11 cellular contexts compared by ENCODE assay signal in genomic region chr21:38438476-38438893, GRCh38. TPM values are rescaled to one million over a fixed set of nuclear protein-coding genes. Genes with fewer than 3 reads are reported as not detected.
DNase-seq lines count a peak whose midpoint lies in the region; ATAC-seq, FAIRE-seq and TF ChIP-seq lines count a peak whose summit lies in the region.
"Had no signal": no experiment of that assay in that cellular context is flagged by ENCODE, and none has a peak within 500 bp of the region (broad histone marks: within the 10 kb centered on the region; RNA-seq: fewer than 3 reads in every experiment).

No MANE protein-coding gene starts in this region.

- TF ChIP-seq POLR2A in spleen (IDR thresholded peaks at IDR 0.05) (no peak), GM12891 (IDR thresholded peaks at IDR 0.05; ENCODE audit: low read depth, low read length) (no peak)

- in situ Hi-C loops in astrocyte of the cerebellum (cut with HindIII; ENCODE audit: low sequenced_read_pairs), result no loop called here

- ATAC-seq in HG02759 (IDR thresholded peaks at IDR 0.05; ENCODE audit: unreplicated experiment) (no peak), GM19324 (IDR thresholded peaks at IDR 0.05; ENCODE audit: low FRiP score, unreplicated experiment) (no peak)

- peaks cover 0 to 27% (median 0%) of the 10 kb centered on the region in 6 donors for H3K36me3 ChIP-seq in spleen

- H3K9me3 ChIP-seq in spleen, result no peaks in the 10 kb centered on the region

- H3K4me3 ChIP-seq in astrocyte of the cerebellum (ENCODE audit: low read depth, low read length) (no peak overlapping the region), spleen (no peak overlapping the region)

- peaks cover 0 to 42% (median 17%) of the 10 kb centered on the region in 6 donors for H3K4me1 ChIP-seq in spleen

- intact Hi-C loops in spleen (cut with DNase I; ENCODE audit: low total_unique reads), result no loop called here

- 58 to 74% (median 73%) methylated on average over 11 of the region's 11 CpGs for WGBS in spleen, 5 donors

- FAIRE-seq in GM12891 (lab: Jason Lieb, UNC), result no peak
- FAIRE-seq: G401.6 had no signal

- peak; percentile 91 for DNase-seq in HS-27A (ENCODE audit: low read depth)
- DNase-seq in astrocyte of the cerebellum (ENCODE audit: low read depth), result peak; percentile 50
- peak; percentile 29 for DNase-seq in hepatic stellate cell (ENCODE audit: low spot score)
- DNase-seq in spleen, result peak; percentile 80
- DNase-seq in GM12891 (ENCODE audit: insufficient read length, low spot score), result no peak
- DNase-seq in epidermal melanocyte (ENCODE audit: insufficient read length, low spot score), result no peak
- DNase-seq: activated naive CD4-positive, alpha-beta T cell treated with anti-CD3 and anti-CD28 coated beads, Interleukin-2, amount 10 ng/mL, durations not matched to agents 7 days and 5 days; substantia nigra had no signal

- TF ChIP-seq CTCF in astrocyte of the cerebellum (IDR thresholded peaks at IDR 0.05; ENCODE audit: low read depth, low read length, missing control alignments) (no peak), spleen (IDR thresholded peaks at IDR 0.05 in 8 of 11, conservative IDR thresholded peaks at IDR 0.05 in 3 of 11) (no peak)

- H3K27me3 ChIP-seq in spleen (replicated peaks in 1 of 7), result no peaks in the 10 kb centered on the region

- H3K27ac ChIP-seq in spleen, result peak overlapping the region in 2 of 8 donors; percentile 25 to 59

TF ChIP-seq in GM12891, 5 proteins besides CTCF, POLR2A, EP300 and RAD21:
- no peak for TF ChIP-seq TAF1 (IDR thresholded peaks at IDR 0.05; ENCODE audit: low read depth, low read length)
- TF ChIP-seq POLR2AphosphoS5 (IDR thresholded peaks at IDR 0.05; ENCODE audit: low read depth, low read length), result no peak
- no peak for TF ChIP-seq SPI1 (IDR thresholded peaks at IDR 0.05; ENCODE audit: low read depth, low read length)
- TF ChIP-seq PAX5 (IDR thresholded peaks at IDR 0.05; ENCODE audit: insufficient read depth, low read length, severe bottlenecking), result no peak
- TF ChIP-seq POU2F2 (IDR thresholded peaks at IDR 0.05; ENCODE audit: low read depth, low read length), result no peak

RNA-seq across cellular contexts. Expression of gene ERG, which starts 59.8 kb away (rescaled TPM):
- total RNA-seq in spleen, result 10 to 100 TPM; 51.7 to 93.8 (median 65.0) TPM
- polyA plus RNA-seq in spleen, result 10 to 100 TPM in 2 of 3 donors, 1 to 10 TPM in 1; 7.3 to 20.7 (median 11.2) TPM
- polyA plus RNA-seq in GM12891 (2012; ENCODE audit: low read depth, missing spikeins), result not detected

Comparison
In these comparisons a context has a peak if more than half of its experiments do, and no peak if none do; other contexts are left out.
1. DNase-seq: peak in HS-27A (single experiment), astrocyte of the cerebellum (single experiment), hepatic stellate cell (single experiment) and spleen (single experiment); none in GM12891 (single experiment) and epidermal melanocyte (single experiment).